Comparison of ENCODE assay signal across 22 cellular contexts in the genomic region with DNA sequence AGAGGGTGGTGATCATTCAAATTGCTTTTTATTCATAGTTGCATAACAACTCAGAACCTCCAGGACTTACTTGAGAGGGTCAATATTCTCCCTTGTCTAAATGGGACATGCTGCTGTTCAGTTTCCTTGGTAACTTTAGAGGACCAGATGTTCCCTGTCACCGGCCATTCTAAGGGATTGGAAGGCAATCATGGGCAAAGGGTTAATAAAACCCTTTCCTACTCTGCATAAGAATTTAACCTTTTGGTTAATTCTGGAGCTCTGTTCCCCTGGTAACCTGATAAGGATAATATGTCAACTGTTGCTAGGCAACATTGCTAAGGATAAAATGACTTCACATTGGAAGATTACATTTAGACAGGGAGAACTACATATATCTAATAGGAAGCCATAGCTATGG.
"Had no signal": no experiment of that assay in that cellular context is flagged by ENCODE, and none has a peak within 500 bp of the region (broad histone marks: within the 10 kb centered on the region; RNA-seq: fewer than 3 reads in every experiment).

No MANE protein-coding gene starts in this region.

- H3K27me3 ChIP-seq: stomach, suprapubic skin, tibial artery had no signal

- H3K9me3 ChIP-seq: left ventricle myocardium inferior, mucosa of descending colon, stomach, suprapubic skin, tibial artery had no signal

- H3K4me3 ChIP-seq: left ventricle myocardium inferior, lung, mucosa of descending colon, stomach, suprapubic skin, tibial artery had no signal

- H3K27ac ChIP-seq: left ventricle myocardium inferior, stomach, suprapubic skin, tibial artery had no signal

- H3K4me1 ChIP-seq: left ventricle myocardium inferior, stomach, suprapubic skin, tibial artery had no signal

- H3K36me3 ChIP-seq: left ventricle myocardium inferior, stomach, suprapubic skin, tibial artery had no signal

- DNase-seq: activated CD4-positive, alpha-beta memory T cell treated with anti-CD3 and anti-CD28 coated beads for 36 hours; activated CD4-positive, alpha-beta T cell treated with anti-CD3 and anti-CD28 coated beads, Interleukin-2, amount 10 ng/mL, durations not matched to agents 24 days and 14 days; activated CD4-positive, CD25-positive, alpha-beta regulatory T cell treated with anti-CD3 and anti-CD28 coated beads, Interleukin-2, amount 50 U/mL, for 72 hours; activated CD8-positive, alpha-beta memory T cell treated with anti-CD3 and anti-CD28 coated beads, Interleukin-2, amount 50 U/mL, for 4 hours; activated gamma-delta T cell treated with Interleukin-2 at 50 U/mL for 16 hours; activated naive CD4-positive, alpha-beta T cell treated with anti-CD3 and anti-CD28 coated beads, Interleukin-2, amount 50 U/mL, for 16 hours; activated T-cell treated with anti-CD3 and anti-CD28 coated beads, Interleukin-2, amount 50 U/mL, for 4 hours; central memory CD4-positive, alpha-beta T cell; dermis blood vessel endothelial cell; effector memory CD4-positive, alpha-beta T cell; left ventricle myocardium inferior; mucosa of descending colon; posterior cingulate gyrus; right cardiac atrium; stimulated activated CD4-positive, alpha-beta T cell treated with anti-CD3 and anti-CD28 coated beads, Interleukin-15, amount 100 ng/mL, for 24 hours; stimulated activated CD4-positive, alpha-beta T cell treated with anti-CD3 and anti-CD28 coated beads, Interleukin-2, amount 100 ng/mL, for 24 hours; stimulated activated naive B cell treated with anti-CD40 and anti-IgM and Interleukin-4, amounts not matched to agents 10 μg/mL and 1 μg/mL and 100 μg/mL, for 72 hours; stomach; T-helper 9 cell; tibial artery had no signal
